8 cellular contexts compared by ENCODE assay signal in the genomic region with DNA sequence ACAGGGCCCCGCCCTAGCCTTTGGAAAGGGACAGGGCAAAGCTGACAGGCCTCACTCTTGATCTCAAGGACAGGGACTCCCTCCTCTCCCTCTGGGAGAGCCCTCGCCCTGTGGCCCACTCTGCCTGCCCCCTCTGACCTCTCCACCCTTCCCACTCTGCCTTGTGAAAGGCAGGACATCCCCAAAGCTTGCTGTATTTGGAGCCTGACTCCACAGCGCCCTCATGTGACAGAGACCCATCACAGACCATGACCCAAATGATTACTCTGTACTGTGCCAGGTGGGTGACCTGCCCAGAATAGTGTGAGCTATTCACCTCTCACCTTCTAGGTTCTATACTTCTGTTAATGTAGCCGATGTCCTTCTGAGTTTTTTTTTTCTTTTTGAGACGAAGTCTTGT. TPM values are rescaled to one million over a fixed set of nuclear protein-coding genes. Genes with fewer than 3 reads are reported as not detected.
DNase-seq lines count a peak whose midpoint lies in the region; ATAC-seq and TF ChIP-seq lines count a peak whose summit lies in the region.

No MANE protein-coding gene starts in this region.

- no peak for TF ChIP-seq POLR2A in esophagus squamous epithelium (IDR thresholded peaks at IDR 0.05)

- peak; percentile 59 for TF ChIP-seq CTCF in BJ (IDR thresholded peaks at IDR 0.05; ENCODE audit: insufficient read depth, low read depth, low read length)
- peak in 5 of 6 experiments; percentile 41 to 74 (median 42) for TF ChIP-seq CTCF in esophagus squamous epithelium (IDR thresholded peaks at IDR 0.05)
- TF ChIP-seq CTCF in osteoblast (IDR thresholded peaks at IDR 0.05; ENCODE audit: extremely low read depth, low read depth, low read length) = peak; percentile 68

- WGBS in esophagus squamous epithelium, 2 donors = 43 to 63% methylated on average over 3 to 5 of the region's 5 CpGs

- no peaks in the 10 kb centered on the region for H4K20me1 ChIP-seq in osteoblast (ENCODE audit: insufficient read depth, low read length)

- DNase-seq in BJ (ENCODE audit: low read depth) (no peak), GM19240 (ENCODE audit: insufficient read length, low spot score) (peak; percentile 67), SKM-1 treated with dmso at 0.1 percent for 144 hours (lab: John Stamatoyannopoulos, UW; ENCODE audit: unreplicated experiment) (peak; percentile 47), esophagus squamous epithelium (lab: John Stamatoyannopoulos, UW) (no peak), osteoblast (ENCODE audit: insufficient read length, low spot score, missing footprints) (peak; percentile 97), COR-L47 (lab: John Stamatoyannopoulos, UW) (no peak)

- peak overlapping the region; percentile 30 for H2AFZ ChIP-seq in osteoblast (ENCODE audit: low read length)

- ATAC-seq in HG02870 (IDR thresholded peaks at IDR 0.05; ENCODE audit: unreplicated experiment) (no peak), GM18868 (IDR thresholded peaks at IDR 0.05; ENCODE audit: unreplicated experiment) (no peak)

- H3K9me3 ChIP-seq in esophagus squamous epithelium (no peaks in the 10 kb centered on the region), osteoblast (ENCODE audit: low read depth, low read length) (no peaks in the 10 kb centered on the region)

- H3K27me3 ChIP-seq in BJ (ENCODE audit: control insufficient read depth, insufficient read depth, low read length) (no peaks in the 10 kb centered on the region), esophagus squamous epithelium (no peaks in the 10 kb centered on the region), osteoblast (ENCODE audit: insufficient read depth, low read length) (no peaks in the 10 kb centered on the region)

- peak overlapping the region in 3 of 4 donors; percentile 8 to 27 (median 12) for H3K27ac ChIP-seq in esophagus squamous epithelium
- H3K27ac ChIP-seq in osteoblast (ENCODE audit: low read depth, low read length) = peak overlapping the region; percentile 12

- H3K4me1 ChIP-seq in esophagus squamous epithelium (peaks cover 12 to 51% (median 20%) of the 10 kb centered on the region in 3 donors), osteoblast (ENCODE audit: insufficient read depth, low read length) (peaks cover 27% of the 10 kb centered on the region)

- no peak overlapping the region for H3K4me2 ChIP-seq in osteoblast (ENCODE audit: insufficient read depth, low read length)

- no peak overlapping the region for H3K4me3 ChIP-seq in BJ (ENCODE audit: low read depth, low read length)
- H3K4me3 ChIP-seq in esophagus squamous epithelium = no peak overlapping the region
- no peak overlapping the region for H3K4me3 ChIP-seq in osteoblast (ENCODE audit: insufficient read depth, low read length)

- intact Hi-C loops in esophagus squamous epithelium (cut with DNase I) = loop anchor here (5.0 kb wide), 1 partner anchor 55 kb away; no protein-coding TSS in a partner anchor

- H3K36me3 ChIP-seq in BJ (ENCODE audit: control insufficient read depth, insufficient read depth, low read length) = no peaks in the 10 kb centered on the region
- peaks cover 0 to 91% (median 0%) of the 10 kb centered on the region in 3 donors for H3K36me3 ChIP-seq in esophagus squamous epithelium
- no peaks in the 10 kb centered on the region for H3K36me3 ChIP-seq in osteoblast (ENCODE audit: insufficient read depth, low read length)

- CTCF ChIA-PET in BJ (lab: Yijun Ruan, JAX) = interaction anchor here (0.7 to 4.0 kb wide), 17 partner anchors 9 to 512 kb away, joined by 3 to 24 read pairs (median 4); a partner anchor contains a TSS

- POLR2A ChIA-PET in BJ (lab: Charles Lee) = no interaction called here

- H3K79me2 ChIP-seq in osteoblast (ENCODE audit: insufficient read depth, low read length) = no peaks in the 10 kb centered on the region

RNA-seq across cellular contexts. Expression of a gene that starts 18.8 kb away (rescaled TPM):
- polyA plus RNA-seq in BJ (2011; rRNA removed) = 0.15 TPM in 2 replicates
- polyA minus RNA-seq in BJ (2011; rRNA and poly(A)+ RNA removed) = 0.15 and 0.24 TPM in 2 replicates
- total RNA-seq in esophagus squamous epithelium (10 to 100 TPM; 36.2 to 50.3 (median 43.8) TPM), osteoblast (0.36 and 0.59 TPM in 2 replicates)

RNA-seq across cellular contexts. Expression of a gene that starts 35.3 kb away (rescaled TPM):
- polyA plus RNA-seq in BJ (2011; rRNA removed) = 0.56 and 1.5 TPM in 2 replicates
- 0.46 and 0.90 TPM in 2 replicates for polyA minus RNA-seq in BJ (2011; rRNA and poly(A)+ RNA removed)
- total RNA-seq in esophagus squamous epithelium (1 to 10 TPM in 3 of 4 donors, under 1 TPM in 1; 0.26 to 3.6 (median 1.3) TPM), osteoblast (0.72 and 1.8 TPM in 2 replicates)

Comparison
In these comparisons a context has a peak if more than half of its experiments do, and no peak if none do; other contexts are left out.
1. DNase-seq: peak in GM19240 (single experiment), SKM-1 treated with dmso at 0.1 percent for 144 hours (single experiment) and osteoblast (single experiment); none in BJ (single experiment), esophagus squamous epithelium (single experiment) and COR-L47 (single experiment).
2. RNA of a gene that starts 18.8 kb away (total RNA-seq): 36.2 to 50.3 TPM in esophagus squamous epithelium; 0.36 to 0.59 TPM in osteoblast; every median in the first group is over 10 times any median in the second.
3. Peak in every context shown above with its lines, with median percentiles within 50 percentile points of each other: CTCF ChIP-seq.